Comparison of ENCODE assay signal across 8 cellular contexts in genomic region chr6:73725192-73725591, GRCh38. TPM values are rescaled to one million over a fixed set of nuclear protein-coding genes. Genes with fewer than 3 reads are reported as not detected.
DNase-seq lines count a peak whose midpoint lies in the region; ATAC-seq, FAIRE-seq and TF ChIP-seq lines count a peak whose summit lies in the region.
"Not testable (repeated sequence)": the region's sequence is repeated elsewhere in the genome, so short reads cannot be mapped to it uniquely, and the experiment has no call there.

No MANE protein-coding gene starts in this region.

- not testable (repeated sequence) for DNase-seq in GM12891 (ENCODE audit: insufficient read length, low spot score)
- peak; percentile 7 for DNase-seq in UCSD-AML1 (lab: John Stamatoyannopoulos, UW; ENCODE audit: unreplicated experiment)
- DNase-seq in amniotic epithelial cell (ENCODE audit: low read depth), result peak; percentile 44
- DNase-seq in left kidney (ENCODE audit: low read depth, low spot score), result peak; percentile 41
- DNase-seq in thyroid gland, result peak; percentile 52 to 57

- H3K27me3 Mint-ChIP-seq in IgD-negative memory B cell, result not testable (repeated sequence)

- not testable (repeated sequence) for H3K9me3 ChIP-seq in thyroid gland

- FAIRE-seq in GM12891 (lab: Jason Lieb, UNC), result peak; percentile 87

- 53 to 60% methylated on average over 8 of the region's 8 CpGs for WGBS in thyroid gland, 2 donors

- not testable (repeated sequence) for H3K9me3 Mint-ChIP-seq in IgD-negative memory B cell

- not testable (repeated sequence) for H3K36me3 Mint-ChIP-seq in IgD-negative memory B cell

- H3K4me1 Mint-ChIP-seq in IgD-negative memory B cell, result not testable (repeated sequence)

- peak; percentile 52 for ATAC-seq in GM21360 (IDR thresholded peaks at IDR 0.05; ENCODE audit: unreplicated experiment)
- peak; percentile 48 for ATAC-seq in HG02884 (IDR thresholded peaks at IDR 0.05; ENCODE audit: unreplicated experiment)

- H3K27me3 ChIP-seq in thyroid gland, result not testable (repeated sequence)

- TF ChIP-seq POLR2A in GM12891 (IDR thresholded peaks at IDR 0.05; ENCODE audit: low read depth, low read length); thyroid gland (IDR thresholded peaks at IDR 0.05): not testable (repeated sequence)

- not testable (repeated sequence) for H3K4me3 ChIP-seq in thyroid gland (replicated peaks in 1 of 3)

- not testable (repeated sequence) for H3K27ac Mint-ChIP-seq in IgD-negative memory B cell

- not testable (repeated sequence) for TF ChIP-seq CTCF in thyroid gland (IDR thresholded peaks at IDR 0.05)

- not testable (repeated sequence) for H3K4me1 ChIP-seq in thyroid gland

- intact Hi-C loops in thyroid gland (cut with DNase I), result not testable (repeated sequence)

- not testable (repeated sequence) for H3K36me3 ChIP-seq in thyroid gland

- H3K4me3 Mint-ChIP-seq in IgD-negative memory B cell, result peak overlapping the region; percentile 38 to 86 (median 60)

- peak overlapping the region in 2 of 3 donors; percentile 23 to 24 for H3K27ac ChIP-seq in thyroid gland

TF ChIP-seq in GM12891, 5 proteins besides CTCF, POLR2A, EP300 and RAD21:
- 0 out of 2 replicates have a peak, but pooled peaks have one; percentile 13 for TF ChIP-seq SPI1 (IDR thresholded peaks at IDR 0.05; ENCODE audit: low read depth, low read length)

RNA-seq across cellular contexts. Expression of gene CD109, which starts 29.2 kb away (rescaled TPM):
- polyA plus RNA-seq in GM12891 (2012; ENCODE audit: low read depth, missing spikeins), result 0.87 TPM
- not detected for polyA plus RNA-seq in IgD-negative memory B cell
- 1 to 10 TPM; 2.2 to 6.2 (median 4.3) TPM for total RNA-seq in thyroid gland
